ENCODE assay signal across 27 cellular contexts in the genomic region with DNA sequence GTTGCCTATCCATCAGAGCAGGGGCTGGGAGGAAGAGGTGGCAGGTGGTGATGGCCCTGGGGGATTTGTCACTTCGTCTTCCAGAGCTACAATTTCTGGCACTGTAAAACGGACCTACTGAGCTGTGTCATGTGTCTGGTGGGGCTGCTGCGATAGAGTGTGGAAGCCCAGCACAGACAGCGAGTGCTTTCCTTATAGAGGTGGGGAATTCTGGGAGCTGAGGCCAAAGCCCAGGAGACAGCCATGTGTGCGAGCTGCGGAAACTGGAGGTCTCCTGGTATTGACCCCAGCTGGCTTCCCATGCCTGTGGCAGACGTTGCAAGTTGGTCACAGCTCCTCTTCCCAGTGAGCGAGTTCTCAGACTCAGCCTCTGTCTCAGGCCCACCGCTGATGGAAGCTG.
"Had no signal": no experiment of that assay in that cellular context is flagged by ENCODE, and none has a peak within 500 bp of the region (broad histone marks: within the 10 kb centered on the region; RNA-seq: fewer than 3 reads in every experiment).

No MANE protein-coding gene starts in this region.

- H3K4me1 Mint-ChIP-seq: activated naive CD8-positive, alpha-beta T cell treated with anti-CD3 and anti-CD28 coated beads for 36 hours; natural killer cell had no signal

- H3K27me3 Mint-ChIP-seq: activated naive CD8-positive, alpha-beta T cell treated with anti-CD3 and anti-CD28 coated beads for 36 hours had no signal

- H3K27ac Mint-ChIP-seq: activated naive CD4-positive, alpha-beta T cell treated with anti-CD3 and anti-CD28 coated beads for 36 hours; activated naive CD8-positive, alpha-beta T cell treated with anti-CD3 and anti-CD28 coated beads for 36 hours; natural killer cell; T-helper 1 cell treated with Interleukin-12 subunit alpha and Interleukin-12 subunit beta and Interleukin-4 antibody, amounts not matched to agents 30 μg/mL and 1 μg/mL, for 36 hours had no signal

- H3K36me3 Mint-ChIP-seq: natural killer cell had no signal

- ATAC-seq: activated CD4-positive, CD25-positive, alpha-beta regulatory T cell treated with anti-CD3 and anti-CD28 coated beads, Interleukin-2, amount 50 U/mL, for 24 hours; body of pancreas; esophagus mucosa; heart left ventricle; left lung; lower lobe of right lung; natural killer cell; right lobe of liver had no signal

- H3K9me3 Mint-ChIP-seq: activated naive CD4-positive, alpha-beta T cell treated with anti-CD3 and anti-CD28 coated beads for 36 hours; activated naive CD8-positive, alpha-beta T cell treated with anti-CD3 and anti-CD28 coated beads for 36 hours; natural killer cell; T-helper 1 cell treated with Interleukin-12 subunit alpha and Interleukin-12 subunit beta and Interleukin-4 antibody, amounts not matched to agents 30 μg/mL and 1 μg/mL, for 36 hours had no signal

- DNase-seq: activated CD4-positive, alpha-beta T cell treated with anti-CD3 and anti-CD28 coated beads for 48 hours; activated CD4-positive, alpha-beta T cell treated with anti-CD3 and anti-CD28 coated beads, Interleukin-2, amount 50 U/mL, for 48 hours; activated CD8-positive, alpha-beta memory T cell treated with anti-CD3 and anti-CD28 coated beads for 24 hours; activated effector memory CD4-positive, alpha-beta T cell treated with anti-CD3 and anti-CD28 coated beads, Interleukin-2, amount 50 U/mL, for 16 hours; activated naive CD4-positive, alpha-beta T cell treated with anti-CD3 and anti-CD28 coated beads for 36 hours; activated naive CD8-positive, alpha-beta T cell treated with anti-CD3 and anti-CD28 coated beads for 36 hours; adrenal gland; body of pancreas; cortex of kidney; foreskin fibroblast; heart left ventricle; left lung; lower lobe of right lung; mesenchymal stem cell; natural killer cell; right lobe of liver; stimulated activated CD4-positive, alpha-beta T cell treated with anti-CD3 and anti-CD28 coated beads, Interleukin-1b, Interleukin-23, amount 100 ng/mL, for 48 hours; stimulated activated CD4-positive, alpha-beta T cell treated with anti-CD3 and anti-CD28 coated beads, Interleukin-4, amount 100 ng/mL, for 4 hours; stimulated activated CD8-positive, alpha-beta memory T cell treated with anti-CD3 and anti-CD28 coated beads, Interleukin-4, amount 100 ng/mL, for 48 hours; stimulated activated naive CD4-positive, alpha-beta T cell; T1000; WERI-Rb-1 had no signal

- H3K4me1 ChIP-seq: heart left ventricle, left lung, lower lobe of right lung, right lobe of liver had no signal

- H3K4me3 Mint-ChIP-seq: activated naive CD4-positive, alpha-beta T cell treated with anti-CD3 and anti-CD28 coated beads for 36 hours; activated naive CD8-positive, alpha-beta T cell treated with anti-CD3 and anti-CD28 coated beads for 36 hours; natural killer cell; T-helper 1 cell treated with Interleukin-12 subunit alpha and Interleukin-12 subunit beta and Interleukin-4 antibody, amounts not matched to agents 30 μg/mL and 1 μg/mL, for 36 hours had no signal

- FAIRE-seq: islet of Langerhans had no signal

- H3K4me3 ChIP-seq: adrenal gland, body of pancreas, heart left ventricle, left lung, lower lobe of right lung, right lobe of liver, tibial nerve had no signal

- H3K27me3 ChIP-seq: adrenal gland, body of pancreas, heart left ventricle, left lung, right lobe of liver, tibial nerve had no signal

- H3K27ac ChIP-seq: adrenal gland, body of pancreas, heart left ventricle, left lung, lower lobe of right lung, right lobe of liver, tibial nerve, WERI-Rb-1 had no signal

- H3K9me3 ChIP-seq: adrenal gland, body of pancreas, heart left ventricle, left lung, lower lobe of right lung, right lobe of liver, tibial nerve had no signal
